ENCODE assay signal across 14 cellular contexts in the genomic region with DNA sequence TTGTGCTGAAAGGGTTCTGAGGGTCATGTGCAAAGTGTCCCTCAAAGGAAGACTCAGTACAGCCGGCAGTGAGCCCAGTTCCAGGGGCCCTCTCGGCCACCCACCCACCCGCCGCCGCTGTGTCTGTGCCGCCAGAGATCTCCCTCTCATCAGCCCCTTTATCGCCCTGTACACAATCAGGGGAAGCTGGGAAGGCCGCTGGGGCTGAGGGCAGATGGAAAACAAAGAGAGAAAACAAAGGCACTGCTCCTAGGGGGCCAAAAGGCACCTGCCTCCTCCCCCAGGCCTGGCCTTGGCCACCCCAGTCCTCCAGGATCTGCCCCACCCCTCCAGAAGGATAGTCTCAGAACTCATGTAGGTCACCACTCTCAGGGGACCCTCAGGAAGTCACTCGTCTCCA.
A peak's percentile ranks its signal among the peaks of the same experiment; 100 is the strongest.
DNase-seq lines count a peak whose midpoint lies in the region; ATAC-seq, FAIRE-seq and TF ChIP-seq lines count a peak whose summit lies in the region.
"Had no signal": no experiment of that assay in that cellular context is flagged by ENCODE, and none has a peak within 500 bp of the region (broad histone marks: within the 10 kb centered on the region; RNA-seq: fewer than 3 reads in every experiment).

No MANE protein-coding gene starts in this region.

- peaks cover 15% of the 10 kb centered on the region for H3K79me1 ChIP-seq in mesenchymal stem cell (replicated peaks; ENCODE audit: low read length, poor library complexity, severe bottlenecking)

- CTCF ChIA-PET in K562 (lab: Yijun Ruan, JAX; ENCODE audit: low intra/inter-chr PET ratio), result no interaction called here

- H3K9me3 ChIP-seq in cardiac muscle cell (ENCODE audit: low read depth), result no peaks in the 10 kb centered on the region
- no peaks in the 10 kb centered on the region for H3K9me3 ChIP-seq in K562 (replicated peaks; ENCODE audit: control insufficient read depth, insufficient read depth, low read depth, low read length)
- no peaks in the 10 kb centered on the region for H3K9me3 ChIP-seq in mesenchymal stem cell (ENCODE audit: control insufficient read depth, low read length)
- H3K9me3 ChIP-seq in upper lobe of left lung, result no peaks in the 10 kb centered on the region
- H3K9me3 ChIP-seq: BE2C had no signal

- DNase-seq in cardiac muscle cell (ENCODE audit: low read depth in 1 of 2, low spot score in 1 of 2), result no peak
- DNase-seq in Right ventricle myocardium superior, result no peak
- no peak for DNase-seq in K562 (ENCODE audit: extremely low read depth in 1 of 4, low spot score in 3 of 4)
- no peak for DNase-seq in mesenchymal stem cell
- DNase-seq in upper lobe of left lung, result no peak
- DNase-seq in GM20000 (ENCODE audit: low spot score), result no peak
- no peak for DNase-seq in DMS53 treated with DMSO at 0.1 percent for 48 hours (lab: John Stamatoyannopoulos, UW; ENCODE audit: unreplicated experiment)
- DNase-seq: activated CD4-positive, alpha-beta T cell treated with anti-CD3 and anti-CD28 coated beads for 1 hour; activated naive CD4-positive, alpha-beta T cell treated with Interleukin-2 at 50 U/mL for 16 hours; BE2C; NCI-H1105; NCI-H748 treated with DMSO at 0.1 percent for 48 hours had no signal

- peaks cover 12% of the 10 kb centered on the region for H3K36me3 ChIP-seq in cardiac muscle cell
- H3K36me3 ChIP-seq in K562 (ENCODE audit: control insufficient read depth, insufficient read depth, low read length), result peaks cover 33% of the 10 kb centered on the region; the same call in 2 of the 3 replicates
- H3K36me3 ChIP-seq in mesenchymal stem cell (ENCODE audit: control insufficient read depth in 1 of 2, insufficient read depth in 2 of 2, low read depth in 1 of 2, low read length in 2 of 2), result peaks cover 46 to 59% of the 10 kb centered on the region in 2 experiments
- H3K36me3 ChIP-seq in upper lobe of left lung, result peaks cover 2 to 17% (median 9%) of the 10 kb centered on the region in 4 donors

- no peak overlapping the region for H4K8ac ChIP-seq in mesenchymal stem cell (ENCODE audit: low read length)

- peak overlapping the region; percentile 59 to 70 for H3K4ac ChIP-seq in mesenchymal stem cell (ENCODE audit: low read depth in 1 of 2, low read length in 2 of 2)

- peak overlapping the region; percentile 1 to 14 for H3K18ac ChIP-seq in mesenchymal stem cell (ENCODE audit: low read depth in 1 of 2, low read length in 2 of 2)

- H2AK5ac ChIP-seq in mesenchymal stem cell (ENCODE audit: low read length, severe bottlenecking), result peak overlapping the region; percentile 43

- H3K14ac ChIP-seq in mesenchymal stem cell (ENCODE audit: low read length in 2 of 2), result no peak overlapping the region

- H2AFZ ChIP-seq in K562 (ENCODE audit: low read depth, low read length) (no peak overlapping the region), mesenchymal stem cell (ENCODE audit: low read depth, low read length) (no peak overlapping the region)

- WGBS in K562 (ENCODE audit: insufficient coverage, low coverage, missing lambda C conversion rate), result 25% methylated on average over 3 of the region's 9 CpGs
- 77% methylated on average over 3 of the region's 9 CpGs for whole genome bisulfite sequencing in mesenchymal stem cell
- WGBS in upper lobe of left lung, 2 donors, result 73 to 75% methylated on average over 8 to 9 of the region's 9 CpGs

- TF ChIP-seq POLR2A in K562 (conservative IDR thresholded peaks at IDR 0.05), result no peak
- TF ChIP-seq POLR2A in upper lobe of left lung (IDR thresholded peaks at IDR 0.05), result no peak

- no TSS peak for BruUV-seq in K562 (replicated peaks; lab: Mats Ljungman, UMichigan)

- TF ChIP-seq RAD21 in K562 (CRISPR knock-in tag; conservative IDR thresholded peaks at IDR 0.05 in 1 of 2, IDR thresholded peaks at IDR 0.05 in 1 of 2), result no peak

- no peak overlapping the region for H2BK15ac ChIP-seq in mesenchymal stem cell (ENCODE audit: low read depth, poor library complexity, severe bottlenecking)

- H3K27ac ChIP-seq in cardiac muscle cell, result peak overlapping the region; percentile 99
- peak overlapping the region; percentile 33; the same call in 2 of the 3 replicates for H3K27ac ChIP-seq in K562 (ENCODE audit: extremely low read depth, low read depth, low read length)
- no peak overlapping the region for H3K27ac ChIP-seq in mesenchymal stem cell (ENCODE audit: low read length, poor library complexity, severe bottlenecking)
- H3K27ac ChIP-seq in upper lobe of left lung, result peak overlapping the region; percentile 58 to 92 (median 78)
- H3K27ac ChIP-seq: SK-N-MC had no signal

- in situ Hi-C loops in K562 (cut with MboI), result no loop called here

- H3K4me2 ChIP-seq in K562 (ENCODE audit: insufficient read depth, low read length) (no peak overlapping the region; the same call in 1 of the 2 replicates), mesenchymal stem cell (ENCODE audit: low read length, poor library complexity, severe bottlenecking) (no peak overlapping the region)

- H2BK5ac ChIP-seq in mesenchymal stem cell (ENCODE audit: low read depth, low read length, poor library complexity, severe bottlenecking), result no peak overlapping the region

- peaks cover 26% of the 10 kb centered on the region for H3K79me2 ChIP-seq in K562 (ENCODE audit: control insufficient read depth, insufficient read depth, low read length)

- no peak for FAIRE-seq in K562 (lab: Jason Lieb, UNC)

- no peaks in the 10 kb centered on the region for H3K27me3 ChIP-seq in cardiac muscle cell
- H3K27me3 ChIP-seq in K562 (ENCODE audit: control insufficient read depth in 2 of 2, insufficient read depth in 2 of 2, low read length in 2 of 2), result no peaks in the 10 kb centered on the region
- H3K27me3 ChIP-seq in mesenchymal stem cell (ENCODE audit: control insufficient read depth in 1 of 2, insufficient read depth in 1 of 2, low read length in 2 of 2), result no peaks in the 10 kb centered on the region
- H3K27me3 ChIP-seq in upper lobe of left lung, result no peaks in the 10 kb centered on the region
- H3K27me3 ChIP-seq: BE2C had no signal

- H3K23ac ChIP-seq in mesenchymal stem cell (ENCODE audit: low read length in 2 of 2), result no peak overlapping the region

- H3K9me1 ChIP-seq in K562 (ENCODE audit: control insufficient read depth, insufficient read depth, low read length), result peaks cover 3% of the 10 kb centered on the region

- peak overlapping the region; percentile 40 for H2BK120ac ChIP-seq in mesenchymal stem cell (ENCODE audit: low read depth, low read length)

- H3K4me1 ChIP-seq in cardiac muscle cell (ENCODE audit: low read depth) (peaks cover 92% of the 10 kb centered on the region), K562 (replicated peaks in 1 of 2; ENCODE audit: control insufficient read depth in 2 of 2, insufficient read depth in 2 of 2, low read length in 2 of 2) (peaks cover 73 to 81% of the 10 kb centered on the region in 2 experiments), mesenchymal stem cell (ENCODE audit: control insufficient read depth, insufficient read depth, low read depth, low read length) (peaks cover 68% of the 10 kb centered on the region), upper lobe of left lung (peaks cover 63 to 88% (median 75%) of the 10 kb centered on the region in 4 donors)

- peak overlapping the region; percentile 80 for H4K91ac ChIP-seq in mesenchymal stem cell (ENCODE audit: low read length)

- intact Hi-C loops in Right ventricle myocardium superior (cut with DNase I) (no loop called here), K562 (cut with micrococcal nuclease) (no loop called here)

- TF ChIP-seq EP300 in K562 (IDR thresholded peaks at IDR 0.05; ENCODE audit: low read length) (no peak), upper lobe of left lung (IDR thresholded peaks at IDR 0.05) (no peak)

- peak overlapping the region in 1 of 2 experiments; percentile 84; a peak in 2 of 4 replicates for H3K9ac ChIP-seq in K562 (ENCODE audit: insufficient read depth in 1 of 2, low read depth in 2 of 2, low read length in 2 of 2)
- H3K9ac ChIP-seq in mesenchymal stem cell (ENCODE audit: low read length), result peak overlapping the region; percentile 92

- no peaks in the 10 kb centered on the region; the same call in 1 of the 2 replicates for H4K20me1 ChIP-seq in K562 (replicated peaks; ENCODE audit: control insufficient read depth, insufficient read depth, low read length)

- no peak for ATAC-seq in Right ventricle myocardium superior (ENCODE audit: poor library complexity)
- no peak; the same call in 2 of the 3 replicates for ATAC-seq in K562
- ATAC-seq in upper lobe of left lung (ENCODE audit: low FRiP score in 2 of 2), result no peak
- no peak for ATAC-seq in GM21528 (IDR thresholded peaks at IDR 0.05; ENCODE audit: low FRiP score, unreplicated experiment)

- peak overlapping the region; percentile 0 to 8 for H2BK12ac ChIP-seq in mesenchymal stem cell (ENCODE audit: low read length in 2 of 2)

- POLR2A ChIA-PET in K562 (lab: Yijun Ruan, JAX), result interaction anchor here (0.6 to 1.2 kb wide), 3 partner anchors 12 to 59 kb away, joined by 3 to 4 read pairs (median 3); no protein-coding TSS in a partner anchor

- TF ChIP-seq CTCF in cardiac muscle cell (IDR thresholded peaks at IDR 0.05; ENCODE audit: low read depth, low read length) (no peak), K562 (IDR thresholded peaks at IDR 0.05 in 2 of 3, conservative IDR thresholded peaks at IDR 0.05 in 1 of 3; ENCODE audit: insufficient read depth in 2 of 3, low read depth in 1 of 3, low read length in 3 of 3) (no peak), upper lobe of left lung (IDR thresholded peaks at IDR 0.05) (no peak), GM20000 (IDR thresholded peaks at IDR 0.05; ENCODE audit: extremely low read depth, missing control alignments) (no peak)

- H3K4me3 ChIP-seq in cardiac muscle cell, result no peak overlapping the region
- no peak overlapping the region for H3K4me3 ChIP-seq in K562
- H3K4me3 ChIP-seq in mesenchymal stem cell (ENCODE audit: insufficient read depth in 1 of 2, low read depth in 1 of 2, low read length in 2 of 2), result no peak overlapping the region
- H3K4me3 ChIP-seq in upper lobe of left lung, result no peak overlapping the region
- H3K4me3 ChIP-seq: SK-N-MC had no signal

TF ChIP-seq in K562, 482 proteins besides CTCF, POLR2A, EP300 and RAD21:
- TF ChIP-seq CREM (IDR thresholded peaks at IDR 0.05; ENCODE audit: low read depth) (0 out of 2 replicates have a peak, but pooled peaks have one; percentile 5), ZBTB8A (IDR thresholded peaks at IDR 0.05; ENCODE audit: partially characterized antibody) (no peak), SOX6 (IDR thresholded peaks at IDR 0.05) (0 out of 2 replicates have a peak, but pooled peaks have one; percentile 9)
